ENCODE assay signal across 8 cellular contexts in the genomic region with DNA sequence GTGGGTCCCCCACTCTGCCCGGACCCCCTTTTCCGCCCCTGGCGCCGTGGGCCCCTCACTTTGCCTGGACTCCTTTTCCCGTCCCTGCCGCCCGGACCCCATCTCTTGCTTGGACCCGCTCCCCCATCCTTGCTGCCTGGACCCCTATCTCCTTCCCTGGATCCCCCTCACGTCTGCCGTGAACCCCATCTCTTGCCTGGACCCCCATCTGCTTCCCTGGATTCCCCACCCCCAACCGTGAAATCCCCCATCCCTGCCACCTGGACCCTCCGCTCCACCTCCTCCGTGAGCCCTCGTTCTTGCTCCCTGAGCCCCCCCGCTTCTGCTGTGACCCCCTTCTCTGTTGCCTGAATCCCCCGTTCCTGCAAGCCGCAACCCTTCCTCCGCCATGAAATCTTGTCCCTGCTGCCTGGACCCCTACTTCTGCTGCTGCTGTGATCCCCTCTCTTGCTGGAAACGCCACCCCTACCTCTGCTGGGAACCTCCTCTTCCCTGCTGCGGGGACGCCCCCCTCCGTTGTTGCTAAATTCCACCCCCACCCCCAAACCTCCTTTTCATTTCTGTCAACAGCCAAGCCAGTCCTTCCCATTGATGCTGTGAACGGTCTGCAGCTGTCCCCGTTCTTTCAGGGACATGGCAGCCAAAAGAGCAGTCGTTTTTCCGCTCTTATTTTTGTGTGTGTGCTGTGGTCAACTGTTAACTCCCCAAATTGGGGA. TPM values are rescaled to one million over a fixed set of nuclear protein-coding genes. Genes with fewer than 3 reads are reported as not detected.
DNase-seq lines count a peak whose midpoint lies in the region; ATAC-seq and TF ChIP-seq lines count a peak whose summit lies in the region.

No MANE protein-coding gene starts in this region.

- H3K9me3 ChIP-seq in mucosa of stomach (ENCODE audit: control insufficient read depth, low read length) (no peaks in the 10 kb centered on the region), vagina (no peaks in the 10 kb centered on the region)

- H3K4me1 Mint-ChIP-seq in dendritic cell treated with granulocyte-macrophage colony-stimulating factor and Interleukin-4, amounts not matched to agents 40 ng/mL and 50 ng/mL, for 4 days (ENCODE audit: low read depth), result peaks cover 17% of the 10 kb centered on the region

- peak overlapping the region; percentile 80 for H3K4me3 Mint-ChIP-seq in dendritic cell treated with granulocyte-macrophage colony-stimulating factor and Interleukin-4, amounts not matched to agents 40 ng/mL and 50 ng/mL, for 4 days

- peak overlapping the region; percentile 78 for H3K9ac ChIP-seq in mucosa of stomach (ENCODE audit: low read length)

- no peak for TF ChIP-seq POLR2A in vagina (IDR thresholded peaks at IDR 0.05)

- peaks cover 44% of the 10 kb centered on the region for H3K36me3 Mint-ChIP-seq in dendritic cell treated with granulocyte-macrophage colony-stimulating factor and Interleukin-4, amounts not matched to agents 40 ng/mL and 50 ng/mL, for 4 days (ENCODE audit: low read depth)

- H3K4me3 ChIP-seq in GM12864 (ENCODE audit: low read depth, low read length) (peak overlapping the region; percentile 94), mucosa of stomach (ENCODE audit: low read length) (peak overlapping the region; percentile 52), vagina (peak overlapping the region; percentile 88)

- no peaks in the 10 kb centered on the region for H3K27me3 ChIP-seq in mucosa of stomach (ENCODE audit: control insufficient read depth, insufficient read depth, low read length)
- no peaks in the 10 kb centered on the region for H3K27me3 ChIP-seq in vagina

- peaks cover 10% of the 10 kb centered on the region for H3K27me3 Mint-ChIP-seq in dendritic cell treated with granulocyte-macrophage colony-stimulating factor and Interleukin-4, amounts not matched to agents 40 ng/mL and 50 ng/mL, for 4 days

- DNase-seq in GM12864 (ENCODE audit: low read depth) (no peak), OCI-M1 (lab: John Stamatoyannopoulos, UW) (peak; percentile 2), vagina (ENCODE audit: extremely low spot score in 2 of 2) (no peak), NCI-H1694 (lab: John Stamatoyannopoulos, UW) (no peak), HK-2 (ENCODE audit: unreplicated experiment) (no peak)

- H3K36me3 ChIP-seq in mucosa of stomach (ENCODE audit: control insufficient read depth, insufficient read depth, low read length), result peaks cover 3% of the 10 kb centered on the region
- peaks cover 0 to 16% of the 10 kb centered on the region in 2 donors for H3K36me3 ChIP-seq in vagina

- intact Hi-C loops in dendritic cell treated with granulocyte-macrophage colony-stimulating factor and Interleukin-4, amounts not matched to agents 40 ng/mL and 50 ng/mL, for 4 days (cut with micrococcal nuclease), result no loop called here
- intact Hi-C loops in vagina (cut with DNase I), result no loop called here

- no peaks in the 10 kb centered on the region for H3K9me3 Mint-ChIP-seq in dendritic cell treated with granulocyte-macrophage colony-stimulating factor and Interleukin-4, amounts not matched to agents 40 ng/mL and 50 ng/mL, for 4 days

- TF ChIP-seq CTCF in GM12864 (IDR thresholded peaks at IDR 0.05; ENCODE audit: low read depth, low read length, missing control alignments), result no peak
- TF ChIP-seq CTCF in vagina (IDR thresholded peaks at IDR 0.05), result no peak

- ATAC-seq in HG03342 (IDR thresholded peaks at IDR 0.05; ENCODE audit: unreplicated experiment), result no peak

- peak overlapping the region; percentile 86 for H3K27ac Mint-ChIP-seq in dendritic cell treated with granulocyte-macrophage colony-stimulating factor and Interleukin-4, amounts not matched to agents 40 ng/mL and 50 ng/mL, for 4 days

- H3K4me1 ChIP-seq in mucosa of stomach (ENCODE audit: control insufficient read depth, insufficient read depth, low read length) (peaks cover 16% of the 10 kb centered on the region), vagina (peaks cover 29% of the 10 kb centered on the region)

- peak overlapping the region; percentile 98 for H3K27ac ChIP-seq in vagina

RNA-seq across cellular contexts. Expression of a gene that starts 28.3 kb away (rescaled TPM):
- 141 TPM for total RNA-seq in vagina

RNA-seq across cellular contexts. Expression of a gene that starts 45.9 kb away (rescaled TPM):
- total RNA-seq in vagina, result 29.0 TPM

RNA-seq across cellular contexts. Expression of a gene that starts 52.0 kb away (rescaled TPM):
- total RNA-seq in vagina, result 29.7 TPM
